In genomic region chr1:162003061-162003824, GRCh38 we compare ENCODE assay signal across 9 cellular contexts. TPM values are rescaled to one million over a fixed set of nuclear protein-coding genes. Genes with fewer than 3 reads are reported as not detected.
DNase-seq lines count a peak whose midpoint lies in the region; ATAC-seq and TF ChIP-seq lines count a peak whose summit lies in the region.
"Had no signal": no experiment of that assay in that cellular context is flagged by ENCODE, and none has a peak within 500 bp of the region (broad histone marks: within the 10 kb centered on the region; RNA-seq: fewer than 3 reads in every experiment).

No MANE protein-coding gene starts in this region.

- peak overlapping the region; percentile 69 for H3K4me2 ChIP-seq in KMS-11

- DNase-seq in kidney epithelial cell (ENCODE audit: low read depth): peak; percentile 94
- no peak for DNase-seq in thoracic aorta (ENCODE audit: low spot score)
- DNase-seq in erythroblast (lab: John Stamatoyannopoulos, UW): no peak
- no peak for DNase-seq in HCEC 1CT
- DNase-seq: retina had no signal

- H3K4me1 ChIP-seq in KMS-11 (ENCODE audit: low read depth, poor library complexity, severe bottlenecking) (peaks cover 73% of the 10 kb centered on the region), thoracic aorta (ENCODE audit: control insufficient read depth in 1 of 2, low read depth in 2 of 2) (peaks cover 0 to 6% of the 10 kb centered on the region in 2 donors)

- H3K27ac ChIP-seq in KMS-11: peak overlapping the region; percentile 86
- peak overlapping the region; percentile 38 for H3K27ac ChIP-seq in angular gyrus (ENCODE audit: low read depth, low read length)
- H3K27ac ChIP-seq in thoracic aorta: peak overlapping the region in 1 of 2 donors; percentile 49

- H2AFZ ChIP-seq in KMS-11 (ENCODE audit: low read depth): peak overlapping the region; percentile 40

- H3K36me3 ChIP-seq in KMS-11 (ENCODE audit: insufficient read depth) (no peaks in the 10 kb centered on the region; the same call in 1 of the 2 replicates), kidney epithelial cell (ENCODE audit: control insufficient read depth, insufficient read depth, low read length) (no peaks in the 10 kb centered on the region), thoracic aorta (peaks cover 15% of the 10 kb centered on the region)

- peak overlapping the region; percentile 64 for H3K9ac ChIP-seq in KMS-11

- H3K79me2 ChIP-seq in KMS-11 (ENCODE audit: insufficient read depth, low read depth): no peaks in the 10 kb centered on the region

- H3K4me3 ChIP-seq in KMS-11 (IDR thresholded peaks at IDR 0.05; ENCODE audit: insufficient read depth, low read depth, low read length) (peak overlapping the region; percentile 87), kidney epithelial cell (ENCODE audit: low read depth, low read length) (no peak overlapping the region), thoracic aorta (peak overlapping the region; percentile 40)

- ATAC-seq in thoracic aorta (ENCODE audit: insufficient number of reproducible peaks, low FRiP score, low read depth) (no peak), HG02678 (IDR thresholded peaks at IDR 0.05; ENCODE audit: unreplicated experiment) (no peak), GM18505 (IDR thresholded peaks at IDR 0.05; ENCODE audit: unreplicated experiment) (no peak)

- no peaks in the 10 kb centered on the region for H3K27me3 ChIP-seq in KMS-11 (ENCODE audit: insufficient read depth, low read depth)
- H3K27me3 ChIP-seq in kidney epithelial cell (ENCODE audit: control insufficient read depth, insufficient read depth, low read length): no peaks in the 10 kb centered on the region
- H3K27me3 ChIP-seq in thoracic aorta (replicated peaks; ENCODE audit: insufficient read depth): no peaks in the 10 kb centered on the region

- no peaks in the 10 kb centered on the region for H3K9me3 ChIP-seq in thoracic aorta

- H4K20me1 ChIP-seq in KMS-11 (ENCODE audit: insufficient read depth): no peaks in the 10 kb centered on the region

- TF ChIP-seq CTCF in KMS-11 (conservative IDR thresholded peaks at IDR 0.05; ENCODE audit: low read depth, low read length) (no peak), kidney epithelial cell (IDR thresholded peaks at IDR 0.05; ENCODE audit: insufficient read depth, low read length, poor library complexity, severe bottlenecking) (no peak), thoracic aorta (IDR thresholded peaks at IDR 0.05) (no peak)

- TF ChIP-seq POLR2A in erythroblast (IDR thresholded peaks at IDR 0.05; ENCODE audit: low read length): no peak
- no peak for TF ChIP-seq POLR2A in GM18505 (IDR thresholded peaks at IDR 0.05; ENCODE audit: borderline replicate concordance, extremely low read depth, insufficient read depth, insufficient read length)

RNA-seq across cellular contexts. Expression of gene OLFML2B, which starts 20.4 kb away (rescaled TPM):
- total RNA-seq in kidney epithelial cell: 3.1 and 5.5 TPM in 2 replicates
- total RNA-seq in thoracic aorta: 10 to 100 TPM; 32.2 to 46.6 TPM
